21 cellular contexts compared by ENCODE assay signal in the genomic region with DNA sequence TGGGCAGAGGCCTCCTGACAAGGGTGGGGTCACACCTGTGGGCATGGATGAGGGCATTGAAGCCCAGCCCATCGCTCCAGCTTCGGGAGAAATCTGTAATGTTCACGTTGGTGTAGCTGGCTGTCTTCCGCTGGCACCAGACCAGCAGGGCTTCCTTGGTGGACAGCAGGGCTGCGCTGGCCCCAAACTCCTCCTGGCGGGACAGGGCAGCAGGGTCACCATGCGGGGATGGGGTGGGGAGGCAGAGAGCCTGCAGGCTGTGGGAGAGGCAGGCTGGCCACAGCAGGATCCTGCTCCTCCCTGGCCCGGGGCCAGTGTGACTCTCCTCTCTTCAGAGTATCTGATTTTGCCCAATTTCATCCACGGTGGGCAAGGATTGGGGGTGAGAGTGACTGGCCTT.
"Had no signal": no experiment of that assay in that cellular context is flagged by ENCODE, and none has a peak within 500 bp of the region (broad histone marks: within the 10 kb centered on the region; RNA-seq: fewer than 3 reads in every experiment).

No MANE protein-coding gene starts in this region.

- H3K36me3 Mint-ChIP-seq: activated naive CD8-positive, alpha-beta T cell treated with anti-CD3 and anti-CD28 coated beads for 36 hours; naive B cell had no signal

- H3K27me3 Mint-ChIP-seq: activated naive CD8-positive, alpha-beta T cell treated with anti-CD3 and anti-CD28 coated beads for 36 hours; naive B cell had no signal

- H3K9me3 ChIP-seq: left lung, thyroid gland had no signal

- ATAC-seq: activated CD4-positive, CD25-positive, alpha-beta regulatory T cell treated with anti-CD3 and anti-CD28 coated beads, Interleukin-2, amount 50 U/mL, for 24 hours; esophagus mucosa; sciatic nerve; stimulated activated naive CD8-positive, alpha-beta T cell treated with anti-CD3 and anti-CD28 coated beads, Interleukin-15, Interleukin-2, amounts not matched to agents 100 U/mL and 50 U/mL, for 24 hours had no signal

- H3K9me3 Mint-ChIP-seq: activated naive CD8-positive, alpha-beta T cell treated with anti-CD3 and anti-CD28 coated beads for 36 hours; activated T-cell treated with anti-CD3 and anti-CD28 coated beads, Interleukin-2, amount 50 U/mL, for 24 hours; T-helper 2 cell treated with Interferon-gamma antibody and Interleukin-4, amounts not matched to agents 5 μg/mL and 100 μg/mL, for 36 hours had no signal

- H3K27ac ChIP-seq: left lung, thyroid gland, VCaP had no signal

- H3K27me3 ChIP-seq: left lung, thyroid gland had no signal

- H3K36me3 ChIP-seq: thyroid gland had no signal

- H3K4me3 ChIP-seq: left lung, lung, thyroid gland had no signal

- H3K27ac Mint-ChIP-seq: activated naive CD8-positive, alpha-beta T cell treated with anti-CD3 and anti-CD28 coated beads for 36 hours had no signal

- H3K4me3 Mint-ChIP-seq: activated naive CD8-positive, alpha-beta T cell treated with anti-CD3 and anti-CD28 coated beads for 36 hours; activated T-cell treated with anti-CD3 and anti-CD28 coated beads, Interleukin-2, amount 50 U/mL, for 24 hours; T-helper 2 cell treated with Interferon-gamma antibody and Interleukin-4, amounts not matched to agents 5 μg/mL and 100 μg/mL, for 36 hours had no signal

- DNase-seq: activated CD4-positive, alpha-beta T cell treated with anti-CD3 and anti-CD28 coated beads, Interleukin-2, amount 50 U/mL, for 1 hour; activated CD8-positive, alpha-beta memory T cell treated with anti-CD3 and anti-CD28 coated beads for 24 hours; activated CD8-positive, alpha-beta memory T cell treated with anti-CD3 and anti-CD28 coated beads, Interleukin-2, amount 50 U/mL, for 4 hours; activated naive CD4-positive, alpha-beta T cell treated with Interleukin-2 at 50 U/mL for 16 hours; activated naive CD8-positive, alpha-beta T cell treated with anti-CD3 and anti-CD28 coated beads for 36 hours; activated T-cell treated with anti-CD3 and anti-CD28 coated beads, Interleukin-2, amount 50 U/mL, for 24 hours; effector memory CD4-positive, alpha-beta T cell; foreskin melanocyte; kidney glomerular epithelial cell; left lung; naive B cell; small intestine; stimulated activated CD4-positive, alpha-beta T cell treated with anti-CD3 and anti-CD28 coated beads, Interleukin-2, amount 100 ng/mL, for 48 hours; stimulated activated naive CD8-positive, alpha-beta T cell treated with anti-CD3 and anti-CD28 coated beads, Interleukin-15, Interleukin-2, amounts not matched to agents 100 U/mL and 50 U/mL, for 24 hours had no signal
